39 cellular contexts compared by ENCODE assay signal in the genomic region with DNA sequence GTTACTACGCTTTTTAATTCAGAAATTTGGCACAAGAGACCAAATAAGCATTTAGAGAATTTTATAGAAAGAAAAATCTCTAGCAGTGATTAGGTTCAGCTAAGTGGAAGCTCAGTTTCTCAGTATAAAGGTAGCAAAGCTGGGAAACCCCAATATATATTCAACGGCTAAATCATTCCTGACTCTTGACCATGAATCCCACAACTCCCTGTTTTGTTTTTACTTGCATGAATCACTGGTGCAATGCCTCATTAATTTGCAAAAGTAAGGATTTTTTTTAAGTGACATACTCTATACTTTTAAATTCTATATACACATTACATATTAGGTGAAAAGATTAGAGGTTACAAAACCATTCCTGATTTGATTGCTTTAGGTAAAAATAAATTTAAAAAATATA.
A peak's percentile ranks its signal among the peaks of the same experiment; 100 is the strongest.
DNase-seq lines count a peak whose midpoint lies in the region; ATAC-seq, FAIRE-seq and TF ChIP-seq lines count a peak whose summit lies in the region.
"Had no signal": no experiment of that assay in that cellular context is flagged by ENCODE, and none has a peak within 500 bp of the region (broad histone marks: within the 10 kb centered on the region; RNA-seq: fewer than 3 reads in every experiment).

No MANE protein-coding gene starts in this region.

- peak; percentile 13 for DNase-seq in A172 (ENCODE audit: low spot score)
- peak; percentile 28 for DNase-seq in HCEC 1CT
- peak; percentile 71 for DNase-seq in astrocyte (ENCODE audit: low read depth)
- DNase-seq in iris pigment epithelial cell (ENCODE audit: low read depth) = peak; percentile 39
- no peak for DNase-seq in hepatic stellate cell (ENCODE audit: low spot score)
- DNase-seq in activated T-cell treated with anti-CD3 and anti-CD28 coated beads, Interleukin-2, amount 50 U/mL, for 4 hours = no peak
- DNase-seq in stimulated activated naive CD4-positive, alpha-beta T cell (lab: John Stamatoyannopoulos, UW) = no peak
- no peak for DNase-seq in NCI-H187 (lab: John Stamatoyannopoulos, UW)
- DNase-seq: activated CD4-positive, alpha-beta T cell treated with anti-CD3 and anti-CD28 coated beads for 36 hours; activated CD8-positive, alpha-beta memory T cell treated with anti-CD3 and anti-CD28 coated beads, Interleukin-2, amount 50 U/mL, for 48 hours; activated CD8-positive, alpha-beta T cell treated with anti-CD3 and anti-CD28 coated beads for 36 hours; AML-193; anterior cingulate cortex; caudate nucleus; CD4-positive, CD25-positive, alpha-beta regulatory T cell; cortex of kidney; DND-41; effector memory CD4-positive, alpha-beta T cell; erythroblast; GM23248; head of caudate nucleus; KBM-7; kidney; lower lobe of right lung; NCI-H1417 treated with DMSO at 0.1 percent for 48 hours; NCI-H2081; NCI-H526; occipital lobe; OCI-M1; psoas muscle; stimulated activated CD4-positive, alpha-beta T cell treated with anti-CD3 and anti-CD28 coated beads, Interleukin-4, amount 100 ng/mL, for 24 hours; T-helper 2 cell had no signal

- peaks cover 29% of the 10 kb centered on the region for H3K4me1 ChIP-seq in astrocyte (ENCODE audit: insufficient read depth, low read length)
- H3K4me1 ChIP-seq: psoas muscle had no signal

- no peak overlapping the region for H3K4me3 ChIP-seq in astrocyte (ENCODE audit: insufficient read depth, low read depth, low read length)
- H3K4me3 ChIP-seq: A549, GM23248, lower lobe of right lung, psoas muscle had no signal

- no peak overlapping the region for H3K4me2 ChIP-seq in astrocyte (ENCODE audit: low read length)
- H3K4me2 ChIP-seq: A549 had no signal

- no peaks in the 10 kb centered on the region for H4K20me1 ChIP-seq in astrocyte (ENCODE audit: insufficient read depth, low read length)

- no peaks in the 10 kb centered on the region for H3K79me2 ChIP-seq in astrocyte (ENCODE audit: insufficient read depth, low read length)

- no peak for FAIRE-seq in astrocyte (lab: Jason Lieb, UNC)
- FAIRE-seq: A549, D721Med, GM18507, kidney had no signal

- H2AFZ ChIP-seq in astrocyte (ENCODE audit: low read depth, low read length) = no peak overlapping the region
- H2AFZ ChIP-seq: GM23248 had no signal

- no peak overlapping the region for H3K27ac ChIP-seq in astrocyte (ENCODE audit: low read depth, low read length)
- H3K27ac ChIP-seq: GM23248, lower lobe of right lung, psoas muscle had no signal

- no peak for TF ChIP-seq CTCF in astrocyte (IDR thresholded peaks at IDR 0.05; ENCODE audit: insufficient read depth, low read depth, low read length)

- no peaks in the 10 kb centered on the region for H3K36me3 Mint-ChIP-seq in astrocyte (ENCODE audit: low read depth, unreplicated experiment)
- no peaks in the 10 kb centered on the region for H3K36me3 Mint-ChIP-seq in activated T-cell treated with anti-CD3 and anti-CD28 coated beads, Interleukin-2, amount 50 U/mL, for 4 hours (ENCODE audit: insufficient read depth)
- H3K36me3 Mint-ChIP-seq: activated naive CD4-positive, alpha-beta T cell treated with anti-CD3 and anti-CD28 coated beads, Interleukin-2, amount 50 U/mL, for 24 hours; CD4-positive, CD25-positive, alpha-beta regulatory T cell; natural killer cell treated with Interleukin-12 subunit alpha and Interleukin-12 subunit beta and Interleukin-15 and Interleukin-18, amount 100 ng/mL, for 72 hours; type B pancreatic cell had no signal

- H3K36me3 ChIP-seq in astrocyte (ENCODE audit: insufficient read depth, low read length) = no peaks in the 10 kb centered on the region
- H3K36me3 ChIP-seq: lower lobe of right lung had no signal

- H3K27me3 ChIP-seq in astrocyte (ENCODE audit: insufficient read depth, low read length) = no peaks in the 10 kb centered on the region

- H3K4me3 Mint-ChIP-seq in astrocyte (ENCODE audit: unreplicated experiment) = no peak overlapping the region
- no peak overlapping the region for H3K4me3 Mint-ChIP-seq in activated T-cell treated with anti-CD3 and anti-CD28 coated beads, Interleukin-2, amount 50 U/mL, for 4 hours
- H3K4me3 Mint-ChIP-seq: activated CD4-positive, alpha-beta T cell treated with anti-CD3 and anti-CD28 coated beads for 36 hours; activated CD8-positive, alpha-beta T cell treated with anti-CD3 and anti-CD28 coated beads for 36 hours; activated naive CD4-positive, alpha-beta T cell treated with anti-CD3 and anti-CD28 coated beads, Interleukin-2, amount 50 U/mL, for 24 hours; activated T-helper 17 cell treated with anti-CD3 and anti-CD28 coated beads, Interleukin-2, amount 50 U/mL, for 72 hours; CD4-positive, CD25-positive, alpha-beta regulatory T cell; natural killer cell treated with Interleukin-12 subunit alpha and Interleukin-12 subunit beta and Interleukin-15 and Interleukin-18, amount 100 ng/mL, for 72 hours; type B pancreatic cell had no signal

- H3K27me3 Mint-ChIP-seq in astrocyte (ENCODE audit: low read depth, unreplicated experiment) = no peaks in the 10 kb centered on the region
- no peaks in the 10 kb centered on the region for H3K27me3 Mint-ChIP-seq in activated T-cell treated with anti-CD3 and anti-CD28 coated beads, Interleukin-2, amount 50 U/mL, for 4 hours (ENCODE audit: low read depth)
- H3K27me3 Mint-ChIP-seq: activated CD4-positive, alpha-beta T cell treated with anti-CD3 and anti-CD28 coated beads for 36 hours; activated CD8-positive, alpha-beta T cell treated with anti-CD3 and anti-CD28 coated beads for 36 hours; activated naive CD4-positive, alpha-beta T cell treated with anti-CD3 and anti-CD28 coated beads, Interleukin-2, amount 50 U/mL, for 24 hours; activated T-helper 17 cell treated with anti-CD3 and anti-CD28 coated beads, Interleukin-2, amount 50 U/mL, for 72 hours; CD4-positive, CD25-positive, alpha-beta regulatory T cell had no signal

- H3K4me1 Mint-ChIP-seq in astrocyte (ENCODE audit: low read depth, unreplicated experiment) = peaks cover 35% of the 10 kb centered on the region
- H3K4me1 Mint-ChIP-seq in activated T-cell treated with anti-CD3 and anti-CD28 coated beads, Interleukin-2, amount 50 U/mL, for 4 hours (ENCODE audit: low read depth) = peaks cover 1% of the 10 kb centered on the region
- H3K4me1 Mint-ChIP-seq: activated CD4-positive, alpha-beta T cell treated with anti-CD3 and anti-CD28 coated beads for 36 hours; activated naive CD4-positive, alpha-beta T cell treated with anti-CD3 and anti-CD28 coated beads, Interleukin-2, amount 50 U/mL, for 24 hours; CD4-positive, CD25-positive, alpha-beta regulatory T cell had no signal

- no peak overlapping the region for H3K9ac ChIP-seq in astrocyte (ENCODE audit: low read length)
- H3K9ac ChIP-seq: GM23248 had no signal

- no peak overlapping the region for H3K27ac Mint-ChIP-seq in astrocyte (ENCODE audit: unreplicated experiment)
- H3K27ac Mint-ChIP-seq: activated CD4-positive, alpha-beta T cell treated with anti-CD3 and anti-CD28 coated beads for 36 hours; activated CD8-positive, alpha-beta T cell treated with anti-CD3 and anti-CD28 coated beads for 36 hours; activated naive CD4-positive, alpha-beta T cell treated with anti-CD3 and anti-CD28 coated beads, Interleukin-2, amount 50 U/mL, for 24 hours; activated T-helper 17 cell treated with anti-CD3 and anti-CD28 coated beads, Interleukin-2, amount 50 U/mL, for 72 hours; CD4-positive, CD25-positive, alpha-beta regulatory T cell; natural killer cell treated with Interleukin-12 subunit alpha and Interleukin-12 subunit beta and Interleukin-15 and Interleukin-18, amount 100 ng/mL, for 72 hours; type B pancreatic cell had no signal

- ATAC-seq in activated T-cell treated with anti-CD3 and anti-CD28 coated beads, Interleukin-2, amount 50 U/mL, for 4 hours = no peak
- ATAC-seq: A549; activated CD4-positive, alpha-beta T cell treated with anti-CD3 and anti-CD28 coated beads for 36 hours; activated CD8-positive, alpha-beta T cell treated with anti-CD3 and anti-CD28 coated beads for 36 hours; activated T-helper 17 cell treated with anti-CD3 and anti-CD28 coated beads, Interleukin-2, amount 50 U/mL, for 72 hours; lower lobe of right lung; natural killer cell treated with Interleukin-12 subunit alpha and Interleukin-12 subunit beta and Interleukin-15 and Interleukin-18, amount 100 ng/mL, for 72 hours; psoas muscle had no signal

- H3K9me3 ChIP-seq in astrocyte (ENCODE audit: insufficient read depth, low read depth, low read length) = no peaks in the 10 kb centered on the region
- H3K9me3 ChIP-seq: A549, lower lobe of right lung, psoas muscle had no signal

- H3K9me3 Mint-ChIP-seq in astrocyte (ENCODE audit: unreplicated experiment) = no peaks in the 10 kb centered on the region
- H3K9me3 Mint-ChIP-seq in activated T-cell treated with anti-CD3 and anti-CD28 coated beads, Interleukin-2, amount 50 U/mL, for 4 hours = no peaks in the 10 kb centered on the region
- H3K9me3 Mint-ChIP-seq: activated CD8-positive, alpha-beta T cell treated with anti-CD3 and anti-CD28 coated beads for 36 hours; activated naive CD4-positive, alpha-beta T cell treated with anti-CD3 and anti-CD28 coated beads, Interleukin-2, amount 50 U/mL, for 24 hours; activated T-helper 17 cell treated with anti-CD3 and anti-CD28 coated beads, Interleukin-2, amount 50 U/mL, for 72 hours; CD4-positive, CD25-positive, alpha-beta regulatory T cell; natural killer cell treated with Interleukin-12 subunit alpha and Interleukin-12 subunit beta and Interleukin-15 and Interleukin-18, amount 100 ng/mL, for 72 hours had no signal

Comparison
In these comparisons a context has a peak if more than half of its experiments do, and no peak if none do; other contexts are left out.
1. DNase-seq: peak in A172 (single experiment), HCEC 1CT (single experiment), astrocyte (single experiment) and iris pigment epithelial cell (single experiment); none in hepatic stellate cell (single experiment), activated T-cell treated with anti-CD3 and anti-CD28 coated beads, Interleukin-2, amount 50 U/mL, for 4 hours (single experiment), stimulated activated naive CD4-positive, alpha-beta T cell (0 of 6) and NCI-H187 (0 of 2).